In genomic region chr1:155706101-155706619, GRCh38 we compare ENCODE assay signal across 13 cellular contexts. TPM values are rescaled to one million over a fixed set of nuclear protein-coding genes. Genes with fewer than 3 reads are reported as not detected.
DNase-seq lines count a peak whose midpoint lies in the region; ATAC-seq, FAIRE-seq and TF ChIP-seq lines count a peak whose summit lies in the region.
"Had no signal": no experiment of that assay in that cellular context is flagged by ENCODE, and none has a peak within 500 bp of the region (broad histone marks: within the 10 kb centered on the region; RNA-seq: fewer than 3 reads in every experiment).

No MANE protein-coding gene starts in this region.

- POLR2A ChIA-PET in K562 (lab: Yijun Ruan, JAX), result interaction anchor here (0.5 to 1.3 kb wide), 3 partner anchors 12 to 57 kb away, joined by 3 read pairs; no protein-coding TSS in a partner anchor

- H3K4me3 ChIP-seq in K562, result no peak overlapping the region
- no peak overlapping the region for H3K4me3 ChIP-seq in aorta (ENCODE audit: low read length in 2 of 2)
- H3K4me3 ChIP-seq: lung, pancreas had no signal

- intact Hi-C loops in K562 (cut with micrococcal nuclease) (no loop called here), aorta (cut with DNase I) (no loop called here)

- no peak for TF ChIP-seq POLR2A in K562 (conservative IDR thresholded peaks at IDR 0.05)

- H3K79me2 ChIP-seq in K562 (ENCODE audit: control insufficient read depth, insufficient read depth, low read length), result peaks cover 83% of the 10 kb centered on the region

- TF ChIP-seq CTCF in K562 (IDR thresholded peaks at IDR 0.05 in 2 of 3, conservative IDR thresholded peaks at IDR 0.05 in 1 of 3; ENCODE audit: insufficient read depth in 2 of 3, low read depth in 1 of 3, low read length in 3 of 3), result no peak

- TF ChIP-seq RAD21 in K562 (CRISPR knock-in tag; conservative IDR thresholded peaks at IDR 0.05 in 1 of 2, IDR thresholded peaks at IDR 0.05 in 1 of 2), result no peak

- H3K9me1 ChIP-seq in K562 (ENCODE audit: control insufficient read depth, insufficient read depth, low read length), result no peaks in the 10 kb centered on the region

- in situ Hi-C loops in ACHN (cut with HindIII; ENCODE audit: low pct_ligation_motif_present, low pct_unique_long_range_greater_than_20kb, low sequenced_read_pairs), result no loop called here
- in situ Hi-C loops in K562 (cut with MboI), result no loop called here

- no TSS peak for BruUV-seq in K562 (replicated peaks; lab: Mats Ljungman, UMichigan)

- peaks cover 31% of the 10 kb centered on the region; the same call in 2 of the 3 replicates for H3K36me3 ChIP-seq in K562 (ENCODE audit: control insufficient read depth, insufficient read depth, low read length)
- H3K36me3 ChIP-seq in aorta (ENCODE audit: control insufficient read depth in 1 of 2, insufficient read depth in 2 of 2, low read length in 1 of 2), result no peaks in the 10 kb centered on the region
- H3K36me3 ChIP-seq: pancreas had no signal

- H3K4me1 ChIP-seq in K562 (replicated peaks in 1 of 2; ENCODE audit: control insufficient read depth in 2 of 2, insufficient read depth in 2 of 2, low read length in 2 of 2), result no peaks in the 10 kb centered on the region; a peak in 1 of 5 replicates
- no peaks in the 10 kb centered on the region for H3K4me1 ChIP-seq in aorta (ENCODE audit: control insufficient read depth in 1 of 2, insufficient read depth in 2 of 2, low read length in 2 of 2)
- H3K4me1 ChIP-seq: pancreas had no signal

- 88% methylated on average over 7 of the region's 7 CpGs for WGBS in K562 (ENCODE audit: insufficient coverage, low coverage, missing lambda C conversion rate)
- 91 to 92% methylated on average over 7 of the region's 7 CpGs for WGBS in aorta, 2 donors

- H3K27me3 ChIP-seq in K562 (ENCODE audit: control insufficient read depth in 2 of 2, insufficient read depth in 2 of 2, low read length in 2 of 2) (no peaks in the 10 kb centered on the region), aorta (ENCODE audit: control insufficient read depth in 1 of 2, insufficient read depth in 2 of 2, low read length in 1 of 2) (no peaks in the 10 kb centered on the region)
- H3K27me3 ChIP-seq: pancreas had no signal

- DNase-seq in ACHN, result peak; percentile 14
- peak; percentile 29 for DNase-seq in HS-27A (ENCODE audit: low read depth)
- no peak for DNase-seq in K562 (ENCODE audit: extremely low read depth in 1 of 4, low spot score in 3 of 4)
- peak; percentile 79 for DNase-seq in iris pigment epithelial cell (ENCODE audit: low read depth)
- no peak for DNase-seq in nucleus accumbens (lab: John Stamatoyannopoulos, UW)
- DNase-seq in aorta, result no peak
- DNase-seq in cortex of kidney (lab: John Stamatoyannopoulos, UW), result no peak
- DNase-seq in NCI-H1092 (lab: John Stamatoyannopoulos, UW), result no peak
- DNase-seq: activated T-cell treated with anti-CD3 and anti-CD28 coated beads, Interleukin-2, amount 50 U/mL, for 4 hours; DMS153; pancreas had no signal

- no peak overlapping the region for H3K4me2 ChIP-seq in K562 (ENCODE audit: insufficient read depth, low read length)

- H3K9ac ChIP-seq in K562 (ENCODE audit: insufficient read depth in 1 of 2, low read depth in 2 of 2, low read length in 2 of 2), result no peak overlapping the region

- CTCF ChIA-PET in K562 (lab: Yijun Ruan, JAX; ENCODE audit: low intra/inter-chr PET ratio), result no interaction called here

- H3K27ac ChIP-seq in K562 (ENCODE audit: extremely low read depth, low read depth, low read length) (no peak overlapping the region), aorta (ENCODE audit: low read depth in 1 of 2, low read length in 2 of 2) (no peak overlapping the region)
- H3K27ac ChIP-seq: pancreas had no signal

- no peak for ATAC-seq in K562
- no peak for ATAC-seq in aorta (ENCODE audit: low FRiP score)
- ATAC-seq: activated T-cell treated with anti-CD3 and anti-CD28 coated beads, Interleukin-2, amount 50 U/mL, for 4 hours; pancreas had no signal

- H2AFZ ChIP-seq in K562 (ENCODE audit: low read depth, low read length), result no peak overlapping the region

- H3K9me3 ChIP-seq in K562 (replicated peaks; ENCODE audit: control insufficient read depth, insufficient read depth, low read depth, low read length) (0 out of 2 replicates have a peak, but pooled peaks cover 2% of the 10 kb centered on the region), aorta (ENCODE audit: control insufficient read depth, low read length) (no peaks in the 10 kb centered on the region)
- H3K9me3 ChIP-seq: pancreas had no signal

- FAIRE-seq in K562 (lab: Jason Lieb, UNC), result no peak
- FAIRE-seq: endometrium, pancreas had no signal

- TF ChIP-seq EP300 in K562 (IDR thresholded peaks at IDR 0.05; ENCODE audit: low read length), result no peak

- no peaks in the 10 kb centered on the region for H4K20me1 ChIP-seq in K562 (replicated peaks; ENCODE audit: control insufficient read depth, insufficient read depth, low read length)

TF ChIP-seq in K562, 482 proteins besides CTCF, POLR2A, EP300 and RAD21:
- no peak for TF ChIP-seq CBFA2T2 (conservative IDR thresholded peaks at IDR 0.05)
- no peak for TF ChIP-seq ATF1 (CRISPR knock-in tag; IDR thresholded peaks at IDR 0.05)
- TF ChIP-seq ATF1 (tag; IDR thresholded peaks at IDR 0.05), result no peak
- peak; percentile 73; the same call in 1 of the 2 replicates for TF ChIP-seq ZKSCAN1 (IDR thresholded peaks at IDR 0.05; ENCODE audit: low read depth, low read length)

RNA-seq across cellular contexts. Expression of gene DAP3, which starts 17.3 kb away (rescaled TPM):
- 498 and 523 TPM in 2 replicates for total RNA-seq in K562 (2011; cell fraction: chromatin; rRNA removed; ENCODE audit: low replicate concordance)
- total RNA-seq in K562 (2011; cell fraction: nucleolus; rRNA removed), result 338 and 343 TPM in 2 replicates
- 327 and 351 TPM in 2 replicates for total RNA-seq in K562 (2011; cell fraction: nucleoplasm; rRNA removed)
- total RNA-seq in K562 (2014; rRNA removed), result 129 and 155 TPM in 2 replicates
- total RNA-seq in K562 (2014; rRNA removed; fragmentation: Illumina TruSeq; extraction: Trizol), result 250 and 288 TPM in 2 replicates
- 202 and 215 TPM in 2 replicates for total RNA-seq in K562 (2015; rRNA removed; fragmentation: Illumina TruSeq; extraction: Trizol)
- 242 and 246 TPM in 2 replicates for total RNA-seq in K562 (2021)
- polyA plus RNA-seq in K562 (2011; rRNA removed), result 431 and 484 TPM in 2 replicates
- 317 and 359 TPM in 2 replicates for polyA plus RNA-seq in K562 (2011; cell fraction: cytosol; rRNA removed)
- 376 and 394 TPM in 2 replicates for polyA plus RNA-seq in K562 (2011; cell fraction: nucleus; rRNA removed)
- polyA plus RNA-seq in K562 (2012), result 209 and 223 TPM in 2 replicates
- 402 and 404 TPM in 2 replicates for polyA plus RNA-seq in K562 (2014; fragmentation: Illumina TruSeq; extraction: Trizol)
- 100 to 1,000 TPM; 298 to 468 TPM for polyA plus RNA-seq in K562 (2014; fragmentation: Nextera tagmentation; extraction: Ambion mirVana)
- polyA plus RNA-seq in K562 (2014; rRNA removed), result 344 and 358 TPM in 2 replicates
- polyA minus RNA-seq in K562 (2011; rRNA and poly(A)+ RNA removed), result 340 and 359 TPM in 2 replicates
- polyA minus RNA-seq in K562 (2011; cell fraction: cytosol; rRNA and poly(A)+ RNA removed), result 135 and 169 TPM in 2 replicates
- polyA minus RNA-seq in K562 (2011; cell fraction: nucleus; rRNA and poly(A)+ RNA removed), result 193 and 313 TPM in 2 replicates
- total RNA-seq in aorta, result 10 to 100 TPM; 67.5 to 76.7 TPM
- polyA plus RNA-seq in aorta, result 10 to 100 TPM; 56.1 to 59.1 TPM

RNA-seq across cellular contexts. Expression of gene YY1AP1, which starts 17.6 kb away (rescaled TPM):
- 115 and 157 TPM in 2 replicates for total RNA-seq in K562 (2011; cell fraction: chromatin; rRNA removed; ENCODE audit: low replicate concordance)
- 58.0 and 60.1 TPM in 2 replicates for total RNA-seq in K562 (2011; cell fraction: nucleolus; rRNA removed)
- 73.8 and 91.0 TPM in 2 replicates for total RNA-seq in K562 (2011; cell fraction: nucleoplasm; rRNA removed)
- total RNA-seq in K562 (2014; rRNA removed) (28.0 and 33.5 TPM in 2 replicates), K562 (2014; rRNA removed; fragmentation: Illumina TruSeq; extraction: Trizol) (42.1 and 44.5 TPM in 2 replicates), K562 (2015; rRNA removed; fragmentation: Illumina TruSeq; extraction: Trizol) (43.2 and 44.8 TPM in 2 replicates), K562 (2021) (50.3 and 52.1 TPM in 2 replicates), aorta (10 to 100 TPM; 73.6 to 84.3 TPM)
- polyA plus RNA-seq in K562 (2011; rRNA removed) (90.7 and 106 TPM in 2 replicates), K562 (2014; fragmentation: Illumina TruSeq; extraction: Trizol) (78.1 and 85.1 TPM in 2 replicates), K562 (2014; fragmentation: Nextera tagmentation; extraction: Ambion mirVana) (10 to 100 TPM; 18.4 to 35.2 TPM), K562 (2014; rRNA removed) (42.9 and 44.5 TPM in 2 replicates), aorta (10 to 100 TPM; 28.0 to 51.3 TPM)
- polyA plus RNA-seq in K562 (2011; cell fraction: cytosol; rRNA removed), result 62.1 and 77.9 TPM in 2 replicates
- polyA plus RNA-seq in K562 (2011; cell fraction: nucleus; rRNA removed), result 101 and 107 TPM in 2 replicates
- polyA plus RNA-seq in K562 (2012), result 41.6 and 49.1 TPM in 2 replicates
- polyA minus RNA-seq in K562 (2011; rRNA and poly(A)+ RNA removed), result 146 and 175 TPM in 2 replicates
- polyA minus RNA-seq in K562 (2011; cell fraction: cytosol; rRNA and poly(A)+ RNA removed), result 40.0 and 44.7 TPM in 2 replicates
- 20.3 and 43.2 TPM in 2 replicates for polyA minus RNA-seq in K562 (2011; cell fraction: nucleus; rRNA and poly(A)+ RNA removed)

Comparison
In these comparisons a context has a peak if more than half of its experiments do, and no peak if none do; other contexts are left out.
1. DNase-seq: peak in ACHN (single experiment), HS-27A (single experiment) and iris pigment epithelial cell (single experiment); none in K562 (0 of 4), nucleus accumbens (0 of 56), aorta (0 of 2), cortex of kidney (single experiment) and NCI-H1092 (single experiment).